In genomic region chr1:117371436-117372151, GRCh38 we compare ENCODE assay signal across 11 cellular contexts. TPM values are rescaled to one million over a fixed set of nuclear protein-coding genes. Genes with fewer than 3 reads are reported as not detected.
DNase-seq lines count a peak whose midpoint lies in the region; ATAC-seq and TF ChIP-seq lines count a peak whose summit lies in the region.
"Had no signal": no experiment of that assay in that cellular context is flagged by ENCODE, and none has a peak within 500 bp of the region (broad histone marks: within the 10 kb centered on the region; RNA-seq: fewer than 3 reads in every experiment).

No MANE protein-coding gene starts in this region.

- no peak overlapping the region for H2AFZ ChIP-seq in OCI-LY1 (ENCODE audit: low read length)

- H3K27me3 Mint-ChIP-seq in activated CD4-positive, alpha-beta T cell treated with anti-CD3 and anti-CD28 coated beads, Interleukin-2, amount 10 ng/mL, durations not matched to agents 24 days and 14 days, result no peaks in the 10 kb centered on the region
- H3K27me3 Mint-ChIP-seq in activated CD4-positive, alpha-beta T cell treated with anti-CD3 and anti-CD28 coated beads for 36 hours, result no peaks in the 10 kb centered on the region

- peaks cover 35% of the 10 kb centered on the region for H3K4me1 Mint-ChIP-seq in activated CD4-positive, alpha-beta T cell treated with anti-CD3 and anti-CD28 coated beads, Interleukin-2, amount 10 ng/mL, durations not matched to agents 24 days and 14 days
- H3K4me1 Mint-ChIP-seq in activated CD4-positive, alpha-beta T cell treated with anti-CD3 and anti-CD28 coated beads for 36 hours, result peaks cover 46% of the 10 kb centered on the region

- H3K4me3 Mint-ChIP-seq in activated CD4-positive, alpha-beta T cell treated with anti-CD3 and anti-CD28 coated beads, Interleukin-2, amount 10 ng/mL, durations not matched to agents 24 days and 14 days, result peak overlapping the region; percentile 6
- no peak overlapping the region for H3K4me3 Mint-ChIP-seq in activated CD4-positive, alpha-beta T cell treated with anti-CD3 and anti-CD28 coated beads for 36 hours

- no peaks in the 10 kb centered on the region; the same call in 1 of the 2 replicates for H3K36me3 ChIP-seq in OCI-LY1 (ENCODE audit: insufficient read depth, low read length)
- H3K36me3 ChIP-seq in psoas muscle (ENCODE audit: insufficient read depth in 1 of 2, low read depth in 1 of 2), result no peaks in the 10 kb centered on the region
- H3K36me3 ChIP-seq: SJCRH30 had no signal

- TF ChIP-seq CTCF in OCI-LY1 (IDR thresholded peaks at IDR 0.05; ENCODE audit: low read length) (no peak), epithelial cell of proximal tubule (conservative IDR thresholded peaks at IDR 0.05; ENCODE audit: low read depth, low read length) (no peak), psoas muscle (IDR thresholded peaks at IDR 0.05) (no peak)

- ATAC-seq in activated CD4-positive, alpha-beta T cell treated with anti-CD3 and anti-CD28 coated beads for 36 hours, result no peak
- ATAC-seq in psoas muscle, result no peak
- ATAC-seq in GM19023 (IDR thresholded peaks at IDR 0.05; ENCODE audit: unreplicated experiment), result no peak
- no peak for ATAC-seq in GM21529 (IDR thresholded peaks at IDR 0.05; ENCODE audit: unreplicated experiment)

- peaks cover 87% of the 10 kb centered on the region for H3K79me2 ChIP-seq in OCI-LY1 (ENCODE audit: insufficient read depth, low read length)

- H3K4me3 ChIP-seq in OCI-LY1 (ENCODE audit: low read depth, low read length, poor library complexity, severe bottlenecking) (peak overlapping the region; percentile 89), epithelial cell of proximal tubule (ENCODE audit: low read depth, low read length) (no peak overlapping the region), psoas muscle (peak overlapping the region; percentile 71)

- H3K9me3 ChIP-seq in OCI-LY1 (ENCODE audit: low read length) (no peaks in the 10 kb centered on the region), psoas muscle (no peaks in the 10 kb centered on the region)
- H3K9me3 ChIP-seq: SJCRH30 had no signal

- no peaks in the 10 kb centered on the region for H3K27me3 ChIP-seq in OCI-LY1 (ENCODE audit: insufficient read depth, low read length)
- no peaks in the 10 kb centered on the region for H3K27me3 ChIP-seq in psoas muscle (ENCODE audit: insufficient read depth in 3 of 3, low read length in 2 of 3)
- H3K27me3 ChIP-seq: SJCRH30 had no signal

- peaks cover 9% of the 10 kb centered on the region for H3K36me3 Mint-ChIP-seq in activated CD4-positive, alpha-beta T cell treated with anti-CD3 and anti-CD28 coated beads, Interleukin-2, amount 10 ng/mL, durations not matched to agents 24 days and 14 days (ENCODE audit: low read depth)
- peaks cover 7% of the 10 kb centered on the region for H3K36me3 Mint-ChIP-seq in activated CD4-positive, alpha-beta T cell treated with anti-CD3 and anti-CD28 coated beads for 36 hours (ENCODE audit: low read depth)

- H3K27ac ChIP-seq in OCI-LY1 (ENCODE audit: low read depth, low read length, poor library complexity, severe bottlenecking), result no peak overlapping the region
- no peak overlapping the region for H3K27ac ChIP-seq in psoas muscle
- H3K27ac ChIP-seq: SJCRH30 had no signal

- H3K4me2 ChIP-seq in OCI-LY1 (ENCODE audit: low read length), result peak overlapping the region; percentile 71

- H3K9me3 Mint-ChIP-seq in activated CD4-positive, alpha-beta T cell treated with anti-CD3 and anti-CD28 coated beads, Interleukin-2, amount 10 ng/mL, durations not matched to agents 24 days and 14 days, result no peaks in the 10 kb centered on the region
- H3K9me3 Mint-ChIP-seq in activated CD4-positive, alpha-beta T cell treated with anti-CD3 and anti-CD28 coated beads for 36 hours (ENCODE audit: low read depth), result no peaks in the 10 kb centered on the region

- intact Hi-C loops in activated CD4-positive, alpha-beta T cell treated with anti-CD3 and anti-CD28 coated beads, Interleukin-2, amount 10 ng/mL, durations not matched to agents 24 days and 14 days (cut with micrococcal nuclease), result no loop called here
- intact Hi-C loops in activated CD4-positive, alpha-beta T cell treated with anti-CD3 and anti-CD28 coated beads for 36 hours (cut with DNase I, micrococcal nuclease), result no loop called here
- intact Hi-C loops in psoas muscle (cut with DNase I), result no loop called here

- CTCF ChIA-PET in activated CD4-positive, alpha-beta T cell treated with anti-CD3 and anti-CD28 coated beads for 36 hours (lab: Charles Lee), result interaction anchor here (1.0 kb wide), 1 partner anchor 15 kb away, joined by 5 read pairs; no protein-coding TSS in a partner anchor

- H3K9me2 ChIP-seq in OCI-LY1 (ENCODE audit: low read depth, low read length), result no peaks in the 10 kb centered on the region

- no peak for DNase-seq in activated CD4-positive, alpha-beta T cell treated with anti-CD3 and anti-CD28 coated beads, Interleukin-2, amount 10 ng/mL, durations not matched to agents 24 days and 14 days
- no peak for DNase-seq in activated CD4-positive, alpha-beta T cell treated with anti-CD3 and anti-CD28 coated beads for 36 hours
- peak; percentile 52 for DNase-seq in epithelial cell of proximal tubule (ENCODE audit: low read depth)
- DNase-seq in psoas muscle, result no peak
- DNase-seq in NCI-H2171 treated with DMSO at 0.1 percent for 48 hours (lab: John Stamatoyannopoulos, UW), result no peak
- DNase-seq: NCI-H1105, nucleus accumbens, SJCRH30 had no signal

- no peaks in the 10 kb centered on the region for H3F3A ChIP-seq in OCI-LY1 (ENCODE audit: insufficient read depth, low read length)

- no peak overlapping the region for H3K27ac Mint-ChIP-seq in activated CD4-positive, alpha-beta T cell treated with anti-CD3 and anti-CD28 coated beads, Interleukin-2, amount 10 ng/mL, durations not matched to agents 24 days and 14 days
- H3K27ac Mint-ChIP-seq in activated CD4-positive, alpha-beta T cell treated with anti-CD3 and anti-CD28 coated beads for 36 hours, result no peak overlapping the region

- POLR2A ChIA-PET in activated CD4-positive, alpha-beta T cell treated with anti-CD3 and anti-CD28 coated beads for 36 hours (lab: Charles Lee), result no interaction called here

- WGBS in psoas muscle, 3 donors, result 79 to 88% (median 80%) methylated on average over 4 of the region's 4 CpGs

- peaks cover 35% of the 10 kb centered on the region for H3K4me1 ChIP-seq in OCI-LY1 (ENCODE audit: insufficient read depth, low read length, severe bottlenecking)
- H3K4me1 ChIP-seq in psoas muscle, result no peaks in the 10 kb centered on the region

- no peaks in the 10 kb centered on the region for H4K20me1 ChIP-seq in OCI-LY1 (ENCODE audit: insufficient read depth, low read length)

- H3K9ac ChIP-seq in OCI-LY1 (ENCODE audit: low read length), result no peak overlapping the region

RNA-seq across cellular contexts. Expression of gene MAN1A2, which starts 4.3 kb away (rescaled TPM):
- total RNA-seq in activated CD4-positive, alpha-beta T cell treated with anti-CD3 and anti-CD28 coated beads, Interleukin-2, amount 10 ng/mL, durations not matched to agents 24 days and 14 days, result 23.9 and 28.7 TPM in 2 replicates
- 10 to 100 TPM; 18.5 to 20.4 TPM for total RNA-seq in activated CD4-positive, alpha-beta T cell treated with anti-CD3 and anti-CD28 coated beads for 36 hours
- total RNA-seq in epithelial cell of proximal tubule (11.9 and 23.1 TPM in 2 replicates), psoas muscle (10 to 100 TPM; 19.8 to 35.0 (median 27.0) TPM)
- 10 to 100 TPM in 1 of 3 donors, 1 to 10 TPM in 2; 4.0 to 15.6 (median 4.9) TPM for polyA plus RNA-seq in psoas muscle
